20 cellular contexts compared by ENCODE assay signal in the genomic region with DNA sequence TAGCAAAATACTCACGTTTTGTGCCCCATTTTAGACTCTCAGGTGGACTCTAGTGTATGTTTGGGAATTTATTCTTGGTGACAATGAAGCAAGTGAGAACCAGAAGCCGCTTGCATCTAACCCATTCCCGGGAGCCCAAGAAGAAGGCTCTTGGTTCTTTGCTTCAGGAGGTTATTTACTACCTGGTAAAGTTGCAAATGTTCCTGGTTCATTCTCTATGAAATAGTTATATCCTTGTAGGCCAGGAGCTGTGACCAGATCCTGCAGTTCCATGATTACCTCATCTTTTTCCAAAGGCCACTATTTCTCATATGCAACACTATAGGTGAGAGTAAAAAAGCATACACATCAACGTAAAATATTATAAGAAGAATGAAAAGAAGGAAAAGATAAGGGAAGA.
"Had no signal": no experiment of that assay in that cellular context is flagged by ENCODE, and none has a peak within 500 bp of the region (broad histone marks: within the 10 kb centered on the region; RNA-seq: fewer than 3 reads in every experiment).

No MANE protein-coding gene starts in this region.

- H3K27ac Mint-ChIP-seq: natural killer cell treated with Interleukin-12 subunit alpha and Interleukin-12 subunit beta and Interleukin-15 and Interleukin-18, amount 100 ng/mL, for 72 hours; progenitor cell of endocrine pancreas had no signal

- ATAC-seq: esophagus mucosa; heart left ventricle; left colon; left ventricle myocardium superior; natural killer cell treated with Interleukin-12 subunit alpha and Interleukin-12 subunit beta and Interleukin-15 and Interleukin-18, amount 100 ng/mL, for 72 hours; right cardiac atrium had no signal

- H3K9me3 Mint-ChIP-seq: natural killer cell treated with Interleukin-12 subunit alpha and Interleukin-12 subunit beta and Interleukin-15 and Interleukin-18, amount 100 ng/mL, for 72 hours had no signal

- DNase-seq: dorsolateral prefrontal cortex; effector CD8-positive, alpha-beta T cell; heart left ventricle; hippocampal formation; left colon; left ventricle myocardium superior; mesenchymal stem cell; midbrain; occipital lobe; pancreas; right cardiac atrium; small intestine; stimulated activated CD4-positive, alpha-beta T cell treated with anti-CD3 and anti-CD28 coated beads, Interleukin-12 subunit alpha, Interleukin-12 subunit beta, amount 100 ng/mL, for 4 hours; stimulated activated naive CD4-positive, alpha-beta T cell; stomach; substantia nigra; transverse colon had no signal

- H3K4me3 Mint-ChIP-seq: natural killer cell treated with Interleukin-12 subunit alpha and Interleukin-12 subunit beta and Interleukin-15 and Interleukin-18, amount 100 ng/mL, for 72 hours had no signal

- H3K27me3 Mint-ChIP-seq: progenitor cell of endocrine pancreas had no signal

- H3K36me3 Mint-ChIP-seq: natural killer cell treated with Interleukin-12 subunit alpha and Interleukin-12 subunit beta and Interleukin-15 and Interleukin-18, amount 100 ng/mL, for 72 hours had no signal
